8 cellular contexts compared by ENCODE assay signal in genomic region chr11:130068986-130069683, GRCh38. TPM values are rescaled to one million over a fixed set of nuclear protein-coding genes. Genes with fewer than 3 reads are reported as not detected.
DNase-seq lines count a peak whose midpoint lies in the region; ATAC-seq and TF ChIP-seq lines count a peak whose summit lies in the region.

No MANE protein-coding gene starts in this region.

- no peaks in the 10 kb centered on the region for H3K36me3 ChIP-seq in GM23248 (ENCODE audit: low read depth)
- H3K36me3 ChIP-seq in SK-N-MC (ENCODE audit: insufficient read depth, low read length) = no peaks in the 10 kb centered on the region
- no peaks in the 10 kb centered on the region for H3K36me3 ChIP-seq in psoas muscle (ENCODE audit: insufficient read depth in 1 of 2, low read depth in 1 of 2)

- 0 out of 2 replicates have a peak, but pooled peaks cover 2% of the 10 kb centered on the region for H4K20me1 ChIP-seq in GM23248 (ENCODE audit: insufficient read depth)

- peaks cover 32% of the 10 kb centered on the region for H3K79me2 ChIP-seq in GM23248 (ENCODE audit: insufficient read depth)

- peak overlapping the region; percentile 81 for H3K4me2 ChIP-seq in GM23248 (ENCODE audit: unreplicated experiment)

- WGBS in GM23248 (ENCODE audit: low coverage in 1 of 2, low lambda C conversion rate in 2 of 2, missing lambda C conversion rate in 2 of 2), 2 experiments = 0 to 1% methylated on average over 49 to 56 of the region's 56 CpGs
- 0 to 1% (median 0%) methylated on average over 41 to 56 of the region's 56 CpGs for WGBS in psoas muscle, 3 donors

- H3K4me3 ChIP-seq in GM23248 = peak overlapping the region; percentile 75
- H3K4me3 ChIP-seq in SK-N-MC = peak overlapping the region; percentile 92
- H3K4me3 ChIP-seq in psoas muscle = peak overlapping the region; percentile 93

- peak; percentile 95 for DNase-seq in GM03348 (ENCODE audit: low spot score)
- DNase-seq in GM23248 = peak; percentile 93
- DNase-seq in KG1 (lab: John Stamatoyannopoulos, UW) = peak; percentile 91
- DNase-seq in SK-N-MC (ENCODE audit: low read depth, low spot score) = no peak
- DNase-seq in left ventricle myocardium superior = peak; percentile 88
- DNase-seq in psoas muscle = peak; percentile 84 to 91
- DNase-seq in GDM1 (lab: John Stamatoyannopoulos, UW) = no peak

- no peaks in the 10 kb centered on the region for H3K9me2 ChIP-seq in GM23248 (ENCODE audit: insufficient read depth)

- ATAC-seq in left ventricle myocardium superior (peak; percentile 77), psoas muscle (peak; percentile 46 to 69 (median 54))

- H2AFZ ChIP-seq in GM23248 = peak overlapping the region; percentile 95

- H3K9ac ChIP-seq in GM23248 = peak overlapping the region; percentile 75
- H3K9ac ChIP-seq in SK-N-MC (ENCODE audit: insufficient read length) = peak overlapping the region; percentile 65

- H3K9me3 ChIP-seq in GM23248 (ENCODE audit: low read depth) (no peaks in the 10 kb centered on the region), SK-N-MC (ENCODE audit: low read depth, low read length) (no peaks in the 10 kb centered on the region), psoas muscle (no peaks in the 10 kb centered on the region)

- peaks cover 13% of the 10 kb centered on the region for H3K4me1 ChIP-seq in GM23248 (ENCODE audit: insufficient read depth)
- peaks cover 23% of the 10 kb centered on the region for H3K4me1 ChIP-seq in psoas muscle

- peaks cover 18% of the 10 kb centered on the region for H3F3A ChIP-seq in GM23248 (ENCODE audit: insufficient read depth)

- intact Hi-C loops in left ventricle myocardium superior (cut with micrococcal nuclease) (loop anchor here (10.0 kb wide), 1 partner anchor 56 kb away; no protein-coding TSS in a partner anchor), psoas muscle (cut with DNase I) (loop anchor here (1.0 to 5.0 kb wide), 3 partner anchors 62 to 66 kb away; no protein-coding TSS in a partner anchor)

- peak; percentile 27 for TF ChIP-seq CTCF in psoas muscle (IDR thresholded peaks at IDR 0.05)

- 0 out of 2 replicates have a peak, but pooled peaks cover 4% of the 10 kb centered on the region for H3K27me3 ChIP-seq in GM23248 (replicated peaks; ENCODE audit: insufficient read depth)
- H3K27me3 ChIP-seq in psoas muscle (ENCODE audit: insufficient read depth in 3 of 3, low read length in 2 of 3) = no peaks in the 10 kb centered on the region

- in situ Hi-C loops in GM23248 (cut with MboI) = no loop called here

- H3K27ac ChIP-seq in GM23248 (peak overlapping the region; percentile 67), SK-N-MC (no peak overlapping the region), angular gyrus (ENCODE audit: low read depth, low read length) (peak overlapping the region; percentile 87), psoas muscle (peak overlapping the region; percentile 95)

RNA-seq across cellular contexts. Expression of gene APLP2, which starts 0.6 kb away (rescaled TPM):
- total RNA-seq in GM23248 (2014; rRNA removed; shearing (Covaris generic)) = 390 and 457 TPM in 2 replicates
- polyA plus RNA-seq in GM23248 (2016; fragmentation: Nextera tagmentation; extraction: Ambion mirVana) (366 and 377 TPM in 2 replicates), psoas muscle (10 to 100 TPM; 37.8 to 96.7 (median 73.8) TPM)
- total RNA-seq in left ventricle myocardium superior (297 TPM), psoas muscle (10 to 100 TPM; 59.4 to 85.9 (median 65.3) TPM)

Comparison
In these comparisons a context has a peak if more than half of its experiments do, and no peak if none do; other contexts are left out.
1. DNase-seq: peak in GM03348 (single experiment), GM23248 (single experiment), KG1 (single experiment), left ventricle myocardium superior (single experiment) and psoas muscle (2 of 2); none in SK-N-MC (single experiment) and GDM1 (single experiment).
2. Peak in every context shown above with its lines, with median percentiles within 50 percentile points of each other: H3K4me3 ChIP-seq.